1 cellular context compared by ENCODE assay signal in genomic region chr19:40348125-40348913, GRCh38.
TF ChIP-seq lines count a peak whose summit lies in the region.

Gene C19orf47, minus strand, starts transcription at chr19:40348397. Its CDS starts 6,540 bp downstream, at chr19:40341857.
Gene PLD3, plus strand, starts transcription at chr19:40348695. Its CDS starts 17,789 bp downstream, at chr19:40366484.

TF ChIP-seq in K562, 482 proteins besides CTCF, POLR2A, EP300 and RAD21 (continued from another document and continues in another):
- TF ChIP-seq CHD7 (IDR thresholded peaks at IDR 0.05; ENCODE audit: low read depth, low read length): no peak
- TF ChIP-seq ESRRB (CRISPR knock-in tag; IDR thresholded peaks at IDR 0.05; ENCODE audit: borderline replicate concordance): no peak
- peak; percentile 59; the same call in 1 of the 2 replicates for TF ChIP-seq ZBTB12 (CRISPR knock-in tag; IDR thresholded peaks at IDR 0.05)
- TF ChIP-seq ZFP30 (CRISPR knock-in tag; IDR thresholded peaks at IDR 0.05; ENCODE audit: borderline replicate concordance): no peak
- TF ChIP-seq GATAD2A (IDR thresholded peaks at IDR 0.05): no peak
- TF ChIP-seq TGIF2 (CRISPR knock-in tag; IDR thresholded peaks at IDR 0.05): no peak
- TF ChIP-seq RBM25 (IDR thresholded peaks at IDR 0.05; ENCODE audit: low read depth, low read length, severe bottlenecking): peak; percentile 39
- no peak for TF ChIP-seq ZNF354B (CRISPR knock-in tag; IDR thresholded peaks at IDR 0.05)
- peak; percentile 52; the same call in 1 of the 2 replicates for TF ChIP-seq POLR2AphosphoS5 (IDR thresholded peaks at IDR 0.05; ENCODE audit: control insufficient read depth, insufficient read depth, low read depth, low read length)
- TF ChIP-seq ZNF740 (CRISPR knock-in tag; IDR thresholded peaks at IDR 0.05): no peak
- no peak for TF ChIP-seq ZNF740 (tag; IDR thresholded peaks at IDR 0.05)
- TF ChIP-seq NEUROD1 (IDR thresholded peaks at IDR 0.05; ENCODE audit: borderline replicate concordance, low read depth, low read length, partially characterized antibody): peak; percentile 74
- no peak for TF ChIP-seq CREB5 (CRISPR knock-in tag; IDR thresholded peaks at IDR 0.05)
- no peak for TF ChIP-seq ZNF165 (CRISPR knock-in tag; IDR thresholded peaks at IDR 0.05; ENCODE audit: borderline replicate concordance)
- 0 out of 2 replicates have a peak, but pooled peaks have one; percentile 51 for TF ChIP-seq FOXJ2 (tag; IDR thresholded peaks at IDR 0.05)
- TF ChIP-seq CGGBP1 (CRISPR knock-in tag; IDR thresholded peaks at IDR 0.05): no peak
- TF ChIP-seq NONO (IDR thresholded peaks at IDR 0.05; ENCODE audit: low read depth in 2 of 2, low read length in 1 of 2): no peak
- no peak for TF ChIP-seq PREB (CRISPR knock-in tag; IDR thresholded peaks at IDR 0.05)
- TF ChIP-seq ZNF384 (IDR thresholded peaks at IDR 0.05; ENCODE audit: low read depth, low read length): no peak
- no peak for TF ChIP-seq SNRNP70 (optimal IDR thresholded peaks at IDR 0.05; ENCODE audit: low read depth, low read length)
- TF ChIP-seq MED1 (CRISPR knock-in tag; IDR thresholded peaks at IDR 0.05; ENCODE audit: borderline replicate concordance): no peak
- no peak for TF ChIP-seq ZBTB34 (CRISPR knock-in tag; IDR thresholded peaks at IDR 0.05)
- TF ChIP-seq ZHX1 (conservative IDR thresholded peaks at IDR 0.05; ENCODE audit: low read length): no peak
- TF ChIP-seq DLX4 (CRISPR knock-in tag; IDR thresholded peaks at IDR 0.05): no peak
- TF ChIP-seq ZBTB1 (CRISPR knock-in tag; IDR thresholded peaks at IDR 0.05; ENCODE audit: borderline replicate concordance, low read depth): peak; percentile 76; the same call in 1 of the 2 replicates
- TF ChIP-seq TEAD1 (CRISPR knock-in tag; IDR thresholded peaks at IDR 0.05): peak in 1 of 2 experiments; percentile 26; a peak in 1 of 4 replicates
- TF ChIP-seq KAT2B (IDR thresholded peaks at IDR 0.05; ENCODE audit: low read depth, low read length): no peak
- peak; percentile 67 for TF ChIP-seq ATF3 (IDR thresholded peaks at IDR 0.05)
- 0 out of 2 replicates have a peak, but pooled peaks have one; percentile 19 for TF ChIP-seq ATF3 (CRISPR knock-in tag; conservative IDR thresholded peaks at IDR 0.05)
- TF ChIP-seq ZNF639 (CRISPR knock-in tag; conservative IDR thresholded peaks at IDR 0.05 in 1 of 2, IDR thresholded peaks at IDR 0.05 in 1 of 2): peak in 1 of 2 experiments; percentile 98; a peak in 2 of 4 replicates
- no peak for TF ChIP-seq FOXJ3 (CRISPR knock-in tag; IDR thresholded peaks at IDR 0.05)
